In genomic region chr1:170192535-170192934, GRCh38 we compare ENCODE assay signal across 25 cellular contexts. TPM values are rescaled to one million over a fixed set of nuclear protein-coding genes. Genes with fewer than 3 reads are reported as not detected.
DNase-seq lines count a peak whose midpoint lies in the region; ATAC-seq and TF ChIP-seq lines count a peak whose summit lies in the region.
"Had no signal": no experiment of that assay in that cellular context is flagged by ENCODE, and none has a peak within 500 bp of the region (broad histone marks: within the 10 kb centered on the region; RNA-seq: fewer than 3 reads in every experiment).

No MANE protein-coding gene starts in this region.

- CTCF ChIA-PET in SK-N-SH (lab: Yijun Ruan, JAX) (no interaction called here), T-cell (lab: Charles Lee) (no interaction called here)

- H3K27ac ChIP-seq in SK-N-SH (ENCODE audit: low read depth in 2 of 2, low read length in 1 of 2), result peak overlapping the region in 1 of 2 experiments; percentile 38; a peak in 1 of 4 replicates
- H3K27ac ChIP-seq: 22Rv1, A549, GM23248 had no signal

- TF ChIP-seq RAD21 in SK-N-SH (IDR thresholded peaks at IDR 0.05; ENCODE audit: low read length), result no peak

- H3K9me2 ChIP-seq in SK-N-SH, result no peaks in the 10 kb centered on the region

- H3K27me3 Mint-ChIP-seq in activated T-cell treated with anti-CD3 and anti-CD28 coated beads, Interleukin-2, amount 50 U/mL, for 72 hours (ENCODE audit: low read depth), result peaks cover 29% of the 10 kb centered on the region
- H3K27me3 Mint-ChIP-seq in chondrocyte (ENCODE audit: low read depth) (no peaks in the 10 kb centered on the region), T-cell (peaks cover 11 to 21% of the 10 kb centered on the region in 2 donors)

- H3K27me3 ChIP-seq in SK-N-SH (ENCODE audit: insufficient read depth), result no peaks in the 10 kb centered on the region

- H3K9me3 Mint-ChIP-seq in activated T-cell treated with anti-CD3 and anti-CD28 coated beads, Interleukin-2, amount 50 U/mL, for 72 hours, result peaks cover 13 to 14% of the 10 kb centered on the region in 2 donors
- H3K9me3 Mint-ChIP-seq in chondrocyte (ENCODE audit: low read depth), result peaks cover 49% of the 10 kb centered on the region
- H3K9me3 Mint-ChIP-seq in T-cell, result peaks cover 11 to 30% (median 19%) of the 10 kb centered on the region in 3 donors

- intact Hi-C loops in sciatic nerve (cut with DNase I), result no loop called here

- H3K4me3 ChIP-seq in SK-N-SH (ENCODE audit: low read depth in 2 of 2, low read length in 1 of 2), result no peak overlapping the region
- H3K4me3 ChIP-seq: A549, GM12878, GM23248 had no signal

- H3K79me2 ChIP-seq in SK-N-SH (ENCODE audit: insufficient read depth), result no peaks in the 10 kb centered on the region

- no peak overlapping the region for H3K9ac ChIP-seq in SK-N-SH
- H3K9ac ChIP-seq: GM23248 had no signal

- TF ChIP-seq EP300 in SK-N-SH (IDR thresholded peaks at IDR 0.05; ENCODE audit: borderline replicate concordance in 1 of 2, low read depth in 1 of 2, low read length in 1 of 2), result no peak

- TF ChIP-seq CTCF in SK-N-SH (IDR thresholded peaks at IDR 0.05), result no peak
- no peak for TF ChIP-seq CTCF in chondrocyte (IDR thresholded peaks at IDR 0.05)

- peaks cover 12% of the 10 kb centered on the region for H3F3A ChIP-seq in SK-N-SH (replicated peaks; ENCODE audit: insufficient read depth)

- H3K4me2 ChIP-seq in SK-N-SH, result 0 out of 2 replicates have a peak overlapping the region, but pooled peaks have one; percentile 10
- H3K4me2 ChIP-seq: A549 had no signal

- H3K9me3 ChIP-seq in SK-N-SH, result peaks cover 8% of the 10 kb centered on the region; the same call in 1 of the 2 replicates
- H3K9me3 ChIP-seq: A549 had no signal

- H3K36me3 ChIP-seq in SK-N-SH (replicated peaks in 1 of 2; ENCODE audit: control insufficient read depth in 1 of 2, insufficient read depth in 2 of 2, low read length in 1 of 2), result no peaks in the 10 kb centered on the region

- H2AFZ ChIP-seq in SK-N-SH (ENCODE audit: low read depth), result no peak overlapping the region
- H2AFZ ChIP-seq: GM23248 had no signal

- POLR2A ChIA-PET in SK-N-SH (lab: Yijun Ruan, JAX), result no interaction called here
- POLR2A ChIA-PET in T-cell (lab: Charles Lee), result no interaction called here

- H3K4me3 Mint-ChIP-seq in activated T-cell treated with anti-CD3 and anti-CD28 coated beads, Interleukin-2, amount 50 U/mL, for 72 hours, result no peak overlapping the region
- H3K4me3 Mint-ChIP-seq in chondrocyte (ENCODE audit: unreplicated experiment), result no peak overlapping the region
- no peak overlapping the region for H3K4me3 Mint-ChIP-seq in T-cell
- H3K4me3 Mint-ChIP-seq: CD4-positive, alpha-beta memory T cell had no signal

- H3K36me3 Mint-ChIP-seq in activated T-cell treated with anti-CD3 and anti-CD28 coated beads, Interleukin-2, amount 50 U/mL, for 72 hours (ENCODE audit: insufficient read depth in 2 of 2), result peaks cover 0 to 10% of the 10 kb centered on the region in 2 donors
- H3K36me3 Mint-ChIP-seq in chondrocyte (ENCODE audit: low read depth), result peaks cover 20% of the 10 kb centered on the region
- no peaks in the 10 kb centered on the region for H3K36me3 Mint-ChIP-seq in T-cell
- H3K36me3 Mint-ChIP-seq: CD4-positive, alpha-beta memory T cell had no signal

- H3K4me1 Mint-ChIP-seq in activated T-cell treated with anti-CD3 and anti-CD28 coated beads, Interleukin-2, amount 50 U/mL, for 72 hours (ENCODE audit: low read depth), result no peaks in the 10 kb centered on the region
- peaks cover 12% of the 10 kb centered on the region for H3K4me1 Mint-ChIP-seq in chondrocyte (ENCODE audit: low read depth)
- H3K4me1 Mint-ChIP-seq in T-cell, result no peaks in the 10 kb centered on the region
- H3K4me1 Mint-ChIP-seq: CD4-positive, alpha-beta memory T cell had no signal

- no peaks in the 10 kb centered on the region for H3K4me1 ChIP-seq in SK-N-SH (ENCODE audit: control insufficient read depth in 1 of 2, insufficient read depth in 2 of 2, low read depth in 1 of 2, low read length in 1 of 2)
- H3K4me1 ChIP-seq: A549 had no signal

- DNase-seq in activated T-cell treated with anti-CD3 and anti-CD28 coated beads, Interleukin-2, amount 50 U/mL, for 72 hours, result no peak
- DNase-seq in activated T-cell treated with anti-CD3 and anti-CD28 coated beads, Interleukin-2, amount 50 U/mL, for 48 hours, result no peak
- no peak for DNase-seq in SK-N-SH
- DNase-seq in chondrocyte (ENCODE audit: low spot score), result no peak
- no peak for DNase-seq in T-cell
- DNase-seq in sciatic nerve (ENCODE audit: low spot score), result no peak
- no peak for DNase-seq in activated T-cell treated with anti-CD3 and anti-CD28 coated beads for 4 hours
- no peak for DNase-seq in AG08396 (ENCODE audit: low spot score)
- DNase-seq: ACHN; C1 segment of cervical spinal cord; Calu3; CD4-positive, alpha-beta memory T cell; COR-L47; DMS53; DMS79 treated with DMSO at 0.1 percent for 48 hours; GDM1; GM23248; H7; HCEC 1CT had no signal

- H3K27ac Mint-ChIP-seq in activated T-cell treated with anti-CD3 and anti-CD28 coated beads, Interleukin-2, amount 50 U/mL, for 72 hours, result peak overlapping the region; percentile 0
- H3K27ac Mint-ChIP-seq in chondrocyte (ENCODE audit: unreplicated experiment), result peak overlapping the region; percentile 10
- no peak overlapping the region for H3K27ac Mint-ChIP-seq in T-cell
- H3K27ac Mint-ChIP-seq: CD4-positive, alpha-beta memory T cell had no signal

- ATAC-seq in activated T-cell treated with anti-CD3 and anti-CD28 coated beads, Interleukin-2, amount 50 U/mL, for 72 hours (replicated peaks in 1 of 2), result no peak
- ATAC-seq in T-cell (replicated peaks in 1 of 4) (no peak), sciatic nerve (no peak)
- ATAC-seq: A549, GM12878 had no signal

- H4K20me1 ChIP-seq in SK-N-SH (ENCODE audit: insufficient read depth), result no peaks in the 10 kb centered on the region

TF ChIP-seq in SK-N-SH, 30 proteins besides CTCF, POLR2A, EP300 and RAD21:
- TF ChIP-seq TCF12 (IDR thresholded peaks at IDR 0.05), result peak; percentile 71
- TF ChIP-seq JUND (IDR thresholded peaks at IDR 0.05), result peak; percentile 27; the same call in 1 of the 2 replicates
- TF ChIP-seq PBX3 (IDR thresholded peaks at IDR 0.05), result peak; percentile 47
- TF ChIP-seq FOSL2 (IDR thresholded peaks at IDR 0.05; ENCODE audit: borderline replicate concordance, low read depth), result no peak

RNA-seq across cellular contexts. Expression of gene NTMT2, which starts 46.8 kb away (rescaled TPM):
- total RNA-seq in activated T-cell treated with anti-CD3 and anti-CD28 coated beads, Interleukin-2, amount 50 U/mL, for 72 hours, result not detected
- not detected in 2 replicates for polyA plus RNA-seq in SK-N-SH (2012; rRNA removed)
- polyA plus RNA-seq in SK-N-SH (2012; cell fraction: cytosol; rRNA removed), result not detected in 2 replicates
- polyA plus RNA-seq in SK-N-SH (2012; cell fraction: nucleus; rRNA removed), result not detected in 2 replicates
- total RNA-seq in chondrocyte (not detected in 3 replicates), T-cell (not detected), sciatic nerve (not detected)
- total RNA-seq: Calu3; CD4-positive, alpha-beta memory T cell; Daoy; GM12878; GM23248; H1 had no signal
- polyA plus RNA-seq: A549; BJ; CD4-positive, alpha-beta memory T cell; GM12878; GM23248 had no signal

Comparison
In these comparisons a context has a peak if more than half of its experiments do, and no peak if none do; other contexts are left out.
1. H3K27ac Mint-ChIP-seq: peak in activated T-cell treated with anti-CD3 and anti-CD28 coated beads, Interleukin-2, amount 50 U/mL, for 72 hours (single experiment) and chondrocyte (single experiment); none in T-cell (0 of 2).